Comparison of ENCODE assay signal across 11 cellular contexts in the genomic region with DNA sequence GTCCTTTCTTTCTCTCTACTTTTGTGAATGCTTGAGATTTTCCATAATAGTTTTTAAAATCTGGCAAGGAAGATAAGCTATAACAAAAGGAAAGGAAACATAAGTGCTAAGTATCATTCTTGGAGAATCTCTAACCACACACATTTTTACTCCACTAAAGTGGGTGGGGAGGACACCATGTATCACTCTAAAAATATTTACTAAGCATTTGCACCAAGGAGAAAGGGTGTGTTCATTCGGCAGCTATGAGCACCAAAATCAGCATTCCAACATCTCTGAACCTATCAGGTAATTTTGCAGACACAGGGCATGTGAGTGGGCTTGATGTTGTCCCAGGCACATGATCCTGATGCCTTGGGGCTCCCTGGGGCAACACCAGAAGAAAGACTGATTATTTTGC. TPM values are rescaled to one million over a fixed set of nuclear protein-coding genes. Genes with fewer than 3 reads are reported as not detected.
DNase-seq lines count a peak whose midpoint lies in the region; ATAC-seq and TF ChIP-seq lines count a peak whose summit lies in the region.
"Had no signal": no experiment of that assay in that cellular context is flagged by ENCODE, and none has a peak within 500 bp of the region (broad histone marks: within the 10 kb centered on the region; RNA-seq: fewer than 3 reads in every experiment).

No MANE protein-coding gene starts in this region.

- peaks cover 0 to 46% (median 14%) of the 10 kb centered on the region in 4 donors for H3K4me1 ChIP-seq in tibial nerve

- ATAC-seq in SK-N-SH treated with all-trans-retinoic acid at 6 μM for 48 hours = peak; percentile 45; the same call in 2 of the 3 replicates
- no peak for ATAC-seq in HG03457 (IDR thresholded peaks at IDR 0.05; ENCODE audit: unreplicated experiment)

- H3K9me3 Mint-ChIP-seq in activated naive CD4-positive, alpha-beta T cell treated with anti-CD3 and anti-CD28 coated beads, Interleukin-2, amount 10 ng/mL, durations not matched to agents 7 days and 5 days = no peaks in the 10 kb centered on the region
- no peaks in the 10 kb centered on the region for H3K9me3 Mint-ChIP-seq in type B pancreatic cell

- peaks cover 0 to 52% (median 5%) of the 10 kb centered on the region in 3 donors for H3K36me3 ChIP-seq in tibial nerve

- H3K4me1 Mint-ChIP-seq in activated naive CD4-positive, alpha-beta T cell treated with anti-CD3 and anti-CD28 coated beads, Interleukin-2, amount 10 ng/mL, durations not matched to agents 7 days and 5 days = peaks cover 68% of the 10 kb centered on the region
- H3K4me1 Mint-ChIP-seq in type B pancreatic cell (ENCODE audit: unreplicated experiment) = peaks cover 9% of the 10 kb centered on the region

- no peaks in the 10 kb centered on the region for H3K27me3 ChIP-seq in tibial nerve

- no peaks in the 10 kb centered on the region for H3K27me3 Mint-ChIP-seq in activated naive CD4-positive, alpha-beta T cell treated with anti-CD3 and anti-CD28 coated beads, Interleukin-2, amount 10 ng/mL, durations not matched to agents 7 days and 5 days
- no peaks in the 10 kb centered on the region for H3K27me3 Mint-ChIP-seq in type B pancreatic cell
- H3K27me3 Mint-ChIP-seq: B cell had no signal

- CTCF ChIA-PET in activated naive CD4-positive, alpha-beta T cell treated with anti-CD3 and anti-CD28 coated beads, Interleukin-2, amount 10 ng/mL, durations not matched to agents 7 days and 5 days (lab: Charles Lee) = interaction anchor here (0.9 to 1.2 kb wide), 2 partner anchors 16 to 345 kb away, joined by 3 read pairs; no protein-coding TSS in a partner anchor

- TF ChIP-seq CTCF in type B pancreatic cell (conservative IDR thresholded peaks at IDR 0.05) (no peak), tibial nerve (IDR thresholded peaks at IDR 0.05) (no peak)

- H3K4me3 ChIP-seq in tibial nerve = no peak overlapping the region

- H3K27ac ChIP-seq in tibial nerve = peak overlapping the region in 2 of 4 donors; percentile 64 to 76

- 60 to 81% methylated on average over 1 of the region's 1 CpG for WGBS in tibial nerve, 2 donors

- DNase-seq in activated naive CD4-positive, alpha-beta T cell treated with anti-CD3 and anti-CD28 coated beads, Interleukin-2, amount 10 ng/mL, durations not matched to agents 7 days and 5 days = no peak
- DNase-seq in activated naive CD4-positive, alpha-beta T cell treated with anti-CD3 and anti-CD28 coated beads, Interleukin-2, amount 50 U/mL, for 16 hours = no peak
- DNase-seq in fibroblast of peridontal ligament (ENCODE audit: extremely low read depth) = peak; percentile 59
- no peak for DNase-seq in type B pancreatic cell (ENCODE audit: extremely low spot score, unreplicated experiment)
- no peak for DNase-seq in tibial nerve (ENCODE audit: low spot score in 2 of 2)
- no peak for DNase-seq in middle frontal gyrus (ENCODE audit: extremely low spot score, low spot score)
- DNase-seq: activated gamma-delta T cell treated with Interleukin-2 at 50 U/mL for 16 hours, NCI-H1417 treated with DMSO at 0.1 percent for 48 hours had no signal

- H3K4me3 Mint-ChIP-seq in activated naive CD4-positive, alpha-beta T cell treated with anti-CD3 and anti-CD28 coated beads, Interleukin-2, amount 10 ng/mL, durations not matched to agents 7 days and 5 days = no peak overlapping the region
- H3K4me3 Mint-ChIP-seq in type B pancreatic cell = no peak overlapping the region
- H3K4me3 Mint-ChIP-seq: B cell had no signal

- H3K36me3 Mint-ChIP-seq in activated naive CD4-positive, alpha-beta T cell treated with anti-CD3 and anti-CD28 coated beads, Interleukin-2, amount 10 ng/mL, durations not matched to agents 7 days and 5 days = peaks cover 57% of the 10 kb centered on the region
- H3K36me3 Mint-ChIP-seq in type B pancreatic cell = peaks cover 25% of the 10 kb centered on the region

- no peak for TF ChIP-seq POLR2A in tibial nerve (IDR thresholded peaks at IDR 0.05)

- peak overlapping the region; percentile 73 for H3K27ac Mint-ChIP-seq in activated naive CD4-positive, alpha-beta T cell treated with anti-CD3 and anti-CD28 coated beads, Interleukin-2, amount 10 ng/mL, durations not matched to agents 7 days and 5 days
- peak overlapping the region; percentile 87 for H3K27ac Mint-ChIP-seq in type B pancreatic cell
- H3K27ac Mint-ChIP-seq: B cell had no signal

- no peaks in the 10 kb centered on the region for H3K9me3 ChIP-seq in tibial nerve

- no peak for TF ChIP-seq EP300 in tibial nerve (IDR thresholded peaks at IDR 0.05)

TF ChIP-seq in SK-N-SH treated with all-trans-retinoic acid at 6 μM for 48 hours, 23 proteins besides CTCF, POLR2A, EP300 and RAD21:
- TF ChIP-seq GLIS3 (CRISPR knock-in tag; IDR thresholded peaks at IDR 0.05) (no peak), RARB (CRISPR knock-in tag; IDR thresholded peaks at IDR 0.05) (no peak), PPARA (CRISPR knock-in tag; IDR thresholded peaks at IDR 0.05; ENCODE audit: borderline replicate concordance) (no peak), PATZ1 (CRISPR knock-in tag; IDR thresholded peaks at IDR 0.05; ENCODE audit: borderline replicate concordance) (no peak), CSRNP3 (CRISPR knock-in tag; IDR thresholded peaks at IDR 0.05) (no peak), TCF4 (CRISPR knock-in tag; IDR thresholded peaks at IDR 0.05; ENCODE audit: borderline replicate concordance) (no peak), OSR1 (CRISPR knock-in tag; IDR thresholded peaks at IDR 0.05) (no peak), CREB5 (CRISPR knock-in tag; IDR thresholded peaks at IDR 0.05; ENCODE audit: low read depth) (no peak), POU6F1 (CRISPR knock-in tag; IDR thresholded peaks at IDR 0.05; ENCODE audit: borderline replicate concordance, low read depth) (no peak), ISL1 (CRISPR knock-in tag; IDR thresholded peaks at IDR 0.05) (no peak), ZFP3 (CRISPR knock-in tag; IDR thresholded peaks at IDR 0.05) (no peak), SNAI2 (CRISPR knock-in tag; IDR thresholded peaks at IDR 0.05) (no peak)
TF ChIP-seq in SK-N-SH treated with all-trans-retinoic acid at 6 μM for 48 hours: peak in this region for 0.

RNA-seq across cellular contexts. Expression of gene B4GALT4, which starts 5.5 kb away (rescaled TPM):
- total RNA-seq in type B pancreatic cell (ENCODE audit: low replicate concordance) (23.9 and 37.2 TPM in 2 replicates), tibial nerve (10 to 100 TPM; 16.2 to 27.3 (median 21.2) TPM)

RNA-seq across cellular contexts. Expression of gene ARHGAP31, which starts 59.0 kb away (rescaled TPM):
- 4.1 and 17.3 TPM in 2 replicates for total RNA-seq in type B pancreatic cell (ENCODE audit: low replicate concordance)
- 10 to 100 TPM; 40.5 to 46.5 (median 44.4) TPM for total RNA-seq in tibial nerve
